ENCODE assay signal across 9 cellular contexts in genomic region chr4:43586813-43587212, GRCh38.
"Had no signal": no experiment of that assay in that cellular context is flagged by ENCODE, and none has a peak within 500 bp of the region (broad histone marks: within the 10 kb centered on the region; RNA-seq: fewer than 3 reads in every experiment).

No MANE protein-coding gene starts in this region.

- H3K4me2 ChIP-seq: GM23338, KMS-11 had no signal

- H3K4me1 ChIP-seq: HAP-1 had no signal

- ATAC-seq: GM23338, HCT116 had no signal

- H3K4me3 ChIP-seq: GM23338, HAP-1 had no signal

- H3K9me3 ChIP-seq: HAP-1 had no signal

- DNase-seq: H7, HFFc6, Karpas-422, KBM-7 had no signal

- H3K36me3 ChIP-seq: HAP-1 had no signal

- H3K27ac ChIP-seq: HL-60, KMS-11 had no signal

- H3K9ac ChIP-seq: KMS-11 had no signal
